In genomic region chr12:54390668-54391551, GRCh38 we compare ENCODE assay signal across 8 cellular contexts. TPM values are rescaled to one million over a fixed set of nuclear protein-coding genes. Genes with fewer than 3 reads are reported as not detected.
DNase-seq lines count a peak whose midpoint lies in the region; TF ChIP-seq lines count a peak whose summit lies in the region.

No MANE protein-coding gene starts in this region.

- H3K36me3 ChIP-seq in SK-N-SH (replicated peaks in 1 of 2; ENCODE audit: control insufficient read depth in 1 of 2, insufficient read depth in 2 of 2, low read length in 1 of 2) (peaks cover 4 to 8% of the 10 kb centered on the region in 2 experiments), iPS-18a (ENCODE audit: control insufficient read depth, low read depth, low read length) (no peaks in the 10 kb centered on the region)

- 31% methylated on average over 31 of the region's 51 CpGs for WGBS in SK-N-SH (ENCODE audit: low lambda C conversion rate)

- peak overlapping the region; percentile 75 for H3K4me3 Mint-ChIP-seq in activated naive CD8-positive, alpha-beta T cell treated with anti-CD3 and anti-CD28 coated beads for 36 hours

- peak overlapping the region; percentile 26 for H3K27ac Mint-ChIP-seq in activated naive CD8-positive, alpha-beta T cell treated with anti-CD3 and anti-CD28 coated beads for 36 hours

- POLR2A ChIA-PET in SK-N-SH (lab: Yijun Ruan, JAX): no interaction called here

- H3K27ac ChIP-seq in SK-N-SH (ENCODE audit: low read depth in 2 of 2, low read length in 1 of 2) (no peak overlapping the region; a peak in 1 of 4 replicates), iPS-18a (ENCODE audit: low read length) (no peak overlapping the region)

- no peaks in the 10 kb centered on the region for H3K9me3 ChIP-seq in SK-N-SH
- H3K9me3 ChIP-seq in iPS-18a (ENCODE audit: control insufficient read depth, low read depth, low read length): no peaks in the 10 kb centered on the region

- H4K20me1 ChIP-seq in SK-N-SH (ENCODE audit: insufficient read depth): no peaks in the 10 kb centered on the region

- H3F3A ChIP-seq in SK-N-SH (replicated peaks; ENCODE audit: insufficient read depth): peaks cover 6% of the 10 kb centered on the region

- peak; percentile 66 for DNase-seq in HPDE6-E6E7 (ENCODE audit: extremely low spot score)
- peak; percentile 83 for DNase-seq in SK-N-SH
- peak; percentile 78 for DNase-seq in activated naive CD8-positive, alpha-beta T cell treated with anti-CD3 and anti-CD28 coated beads for 36 hours
- peak; percentile 73 for DNase-seq in stimulated activated CD4-positive, alpha-beta T cell treated with anti-CD3 and anti-CD28 coated beads, Interleukin-4, amount 100 ng/mL, for 1 hour
- no peak for DNase-seq in dermis blood vessel endothelial cell
- no peak for DNase-seq in SHP77 (lab: John Stamatoyannopoulos, UW)

- no peaks in the 10 kb centered on the region for H3K9me3 Mint-ChIP-seq in activated naive CD8-positive, alpha-beta T cell treated with anti-CD3 and anti-CD28 coated beads for 36 hours

- no peak for TF ChIP-seq RAD21 in SK-N-SH (IDR thresholded peaks at IDR 0.05; ENCODE audit: low read length)

- H3K4me1 ChIP-seq in SK-N-SH (ENCODE audit: control insufficient read depth in 1 of 2, insufficient read depth in 2 of 2, low read depth in 1 of 2, low read length in 1 of 2) (peaks cover 0 to 29% of the 10 kb centered on the region in 2 experiments; a peak in 1 of 4 replicates), iPS-18a (ENCODE audit: control insufficient read depth, low read depth, low read length) (peaks cover 63% of the 10 kb centered on the region)

- no peaks in the 10 kb centered on the region for H3K9me2 ChIP-seq in SK-N-SH

- CTCF ChIA-PET in SK-N-SH (lab: Yijun Ruan, JAX): interaction anchor here (1.4 to 3.9 kb wide), 8 partner anchors 8 to 406 kb away, joined by 3 to 37 read pairs (median 6); partner anchors contain the start of gene HOXC10

- no peak overlapping the region for H3K9ac ChIP-seq in SK-N-SH
- peak overlapping the region; percentile 18 for H3K9ac ChIP-seq in iPS-18a (ENCODE audit: low read length)

- no peak for TF ChIP-seq EP300 in SK-N-SH (IDR thresholded peaks at IDR 0.05; ENCODE audit: borderline replicate concordance in 1 of 2, low read depth in 1 of 2, low read length in 1 of 2)

- peaks cover 30% of the 10 kb centered on the region for H3K4me1 Mint-ChIP-seq in activated naive CD8-positive, alpha-beta T cell treated with anti-CD3 and anti-CD28 coated beads for 36 hours

- no peak overlapping the region for H3K4me2 ChIP-seq in SK-N-SH

- no peaks in the 10 kb centered on the region for H3K79me2 ChIP-seq in SK-N-SH (ENCODE audit: insufficient read depth)

- H3K36me3 Mint-ChIP-seq in activated naive CD8-positive, alpha-beta T cell treated with anti-CD3 and anti-CD28 coated beads for 36 hours: peaks cover 3% of the 10 kb centered on the region

- H2AFZ ChIP-seq in SK-N-SH (ENCODE audit: low read depth): no peak overlapping the region

- H3K27me3 Mint-ChIP-seq in activated naive CD8-positive, alpha-beta T cell treated with anti-CD3 and anti-CD28 coated beads for 36 hours: no peaks in the 10 kb centered on the region

- no peak for TF ChIP-seq CTCF in SK-N-SH (IDR thresholded peaks at IDR 0.05)

- H3K27me3 ChIP-seq in SK-N-SH (ENCODE audit: insufficient read depth) (no peaks in the 10 kb centered on the region), iPS-18a (ENCODE audit: control insufficient read depth, insufficient read depth, low read length) (peaks cover 10% of the 10 kb centered on the region)

- H3K4me3 ChIP-seq in GM08714 (ENCODE audit: low read length) (peak overlapping the region; percentile 67), SK-N-SH (ENCODE audit: low read depth in 2 of 2, low read length in 1 of 2) (peak overlapping the region in 1 of 2 experiments; percentile 50; a peak in 2 of 4 replicates), iPS-18a (ENCODE audit: low read length) (peak overlapping the region; percentile 77)

TF ChIP-seq in SK-N-SH, 30 proteins besides CTCF, POLR2A, EP300 and RAD21:
- TF ChIP-seq ELF1 (IDR thresholded peaks at IDR 0.05): no peak
- TF ChIP-seq SIN3A (IDR thresholded peaks at IDR 0.05; ENCODE audit: borderline replicate concordance, low read depth, low read length): no peak
- TF ChIP-seq TAF1 (IDR thresholded peaks at IDR 0.05; ENCODE audit: borderline replicate concordance, low read depth, low read length): no peak

RNA-seq across cellular contexts. Expression of gene ZNF385A, which starts 6.4 kb away (rescaled TPM):
- polyA plus RNA-seq in SK-N-SH (2012; rRNA removed): 1.5 and 2.6 TPM in 2 replicates
- 1.4 and 3.0 TPM in 2 replicates for polyA plus RNA-seq in SK-N-SH (2012; cell fraction: cytosol; rRNA removed)
- polyA plus RNA-seq in SK-N-SH (2012; cell fraction: nucleus; rRNA removed): 2.3 and 3.7 TPM in 2 replicates
- 1 to 10 TPM; 1.0 to 1.1 TPM for total RNA-seq in activated naive CD8-positive, alpha-beta T cell treated with anti-CD3 and anti-CD28 coated beads for 36 hours
- 2.2 and 4.0 TPM in 2 replicates for total RNA-seq in dermis blood vessel endothelial cell

RNA-seq across cellular contexts. Expression of gene GPR84, which starts 26.6 kb away (rescaled TPM):
- 0.03 TPM in 1 of 2 replicates, not detected in the other for polyA plus RNA-seq in SK-N-SH (2012; rRNA removed)
- polyA plus RNA-seq in SK-N-SH (2012; cell fraction: cytosol; rRNA removed): not detected in 2 replicates
- 0.18 and 0.23 TPM in 2 replicates for polyA plus RNA-seq in SK-N-SH (2012; cell fraction: nucleus; rRNA removed)
- total RNA-seq in activated naive CD8-positive, alpha-beta T cell treated with anti-CD3 and anti-CD28 coated beads for 36 hours: 1 to 10 TPM in 1 of 2 experiments, under 1 TPM in 1; 0.62 to 1.2 TPM
- total RNA-seq in dermis blood vessel endothelial cell: under 0.01 and 0.05 TPM in 2 replicates

RNA-seq across cellular contexts. Expression of gene ITGA5, which starts 28.2 kb away (rescaled TPM):
- 35.0 and 52.5 TPM in 2 replicates for polyA plus RNA-seq in SK-N-SH (2012; rRNA removed)
- 19.5 and 32.7 TPM in 2 replicates for polyA plus RNA-seq in SK-N-SH (2012; cell fraction: cytosol; rRNA removed)
- polyA plus RNA-seq in SK-N-SH (2012; cell fraction: nucleus; rRNA removed): 66.0 and 73.4 TPM in 2 replicates
- 10 to 100 TPM; 18.3 to 20.1 TPM for total RNA-seq in activated naive CD8-positive, alpha-beta T cell treated with anti-CD3 and anti-CD28 coated beads for 36 hours
- total RNA-seq in dermis blood vessel endothelial cell: 567 and 846 TPM in 2 replicates

Comparison
In these comparisons a context has a peak if more than half of its experiments do, and no peak if none do; other contexts are left out.
1. DNase-seq: peak in HPDE6-E6E7 (single experiment), SK-N-SH (single experiment), activated naive CD8-positive, alpha-beta T cell treated with anti-CD3 and anti-CD28 coated beads for 36 hours (single experiment) and stimulated activated CD4-positive, alpha-beta T cell treated with anti-CD3 and anti-CD28 coated beads, Interleukin-4, amount 100 ng/mL, for 1 hour (single experiment); none in dermis blood vessel endothelial cell (single experiment) and SHP77 (0 of 2).
2. RNA of gene ITGA5, which starts 28.2 kb away (total RNA-seq): 567 to 846 TPM in dermis blood vessel endothelial cell; 18.3 to 20.1 TPM in activated naive CD8-positive, alpha-beta T cell treated with anti-CD3 and anti-CD28 coated beads for 36 hours; every median in the first group is over 10 times any median in the second.